10 cellular contexts compared by ENCODE assay signal in genomic region chr6:33116881-33117711, GRCh38. TPM values are rescaled to one million over a fixed set of nuclear protein-coding genes. Genes with fewer than 3 reads are reported as not detected.
DNase-seq lines count a peak whose midpoint lies in the region; FAIRE-seq and TF ChIP-seq lines count a peak whose summit lies in the region.
"Had no signal": no experiment of that assay in that cellular context is flagged by ENCODE, and none has a peak within 500 bp of the region (broad histone marks: within the 10 kb centered on the region; RNA-seq: fewer than 3 reads in every experiment).

No MANE protein-coding gene starts in this region.

- no peak overlapping the region for H3K4me3 ChIP-seq in endothelial cell of umbilical vein (replicated peaks in 1 of 3; ENCODE audit: insufficient read depth in 1 of 3, low read depth in 1 of 3, low read length in 3 of 3)
- H3K4me3 ChIP-seq in trophoblast cell (ENCODE audit: low read depth, low read length), result peak overlapping the region; percentile 31
- H3K4me3 ChIP-seq: SK-N-MC had no signal

- no peak overlapping the region for H4K12ac ChIP-seq in trophoblast cell (ENCODE audit: low read depth, low read length)

- no peaks in the 10 kb centered on the region for H4K20me1 ChIP-seq in endothelial cell of umbilical vein (replicated peaks; ENCODE audit: control insufficient read depth, extremely low read depth, insufficient read depth, low read length)

- peak overlapping the region; percentile 23 for H3K4me3 Mint-ChIP-seq in T-helper 2 cell treated with Interferon-gamma antibody and Interleukin-4, amounts not matched to agents 5 μg/mL and 100 μg/mL, for 36 hours
- peak overlapping the region in 1 of 2 donors; percentile 80 for H3K4me3 Mint-ChIP-seq in CD14-positive monocyte

- intact Hi-C loops in endothelial cell of umbilical vein (cut with micrococcal nuclease), result no loop called here
- intact Hi-C loops in CD14-positive monocyte (cut with micrococcal nuclease), result loop anchor here in 1 of 2 donors (5.0 kb wide), 1 partner anchor 130 kb away; no protein-coding TSS in a partner anchor

- H3K18ac ChIP-seq in trophoblast cell (ENCODE audit: low read length), result no peak overlapping the region

- no peaks in the 10 kb centered on the region for H3K9me3 Mint-ChIP-seq in T-helper 2 cell treated with Interferon-gamma antibody and Interleukin-4, amounts not matched to agents 5 μg/mL and 100 μg/mL, for 36 hours
- peaks cover 0 to 8% (median 5%) of the 10 kb centered on the region in 7 donors for H3K9me3 Mint-ChIP-seq in CD14-positive monocyte

- H2AFZ ChIP-seq in endothelial cell of umbilical vein (ENCODE audit: low read depth, low read length), result no peak overlapping the region
- no peak overlapping the region for H2AFZ ChIP-seq in trophoblast cell (ENCODE audit: insufficient read depth, low read length, poor library complexity)

- H3K9ac ChIP-seq in endothelial cell of umbilical vein (replicated peaks; ENCODE audit: extremely low read depth, insufficient read depth, low read length) (no peak overlapping the region), trophoblast cell (ENCODE audit: low read length) (peak overlapping the region; percentile 54)

- H3K9me1 ChIP-seq in endothelial cell of umbilical vein (replicated peaks; ENCODE audit: control insufficient read depth, extremely low read depth, insufficient read depth, low read length), result no peaks in the 10 kb centered on the region

- H3K4me1 ChIP-seq in endothelial cell of umbilical vein (ENCODE audit: control insufficient read depth, extremely low read depth, insufficient read depth, low read length) (no peaks in the 10 kb centered on the region), trophoblast cell (ENCODE audit: control insufficient read depth in 1 of 2, insufficient read depth in 2 of 2, low read length in 2 of 2) (peaks cover 11 to 15% of the 10 kb centered on the region in 2 experiments)
- H3K4me1 ChIP-seq: foreskin keratinocyte had no signal

- H3K4ac ChIP-seq in trophoblast cell (ENCODE audit: low read depth, low read length), result no peak overlapping the region

- DNase-seq in T-helper 2 cell treated with Interferon-gamma antibody and Interleukin-4, amounts not matched to agents 5 μg/mL and 100 μg/mL, for 36 hours (ENCODE audit: low spot score), result no peak
- no peak for DNase-seq in T-helper 2 cell
- DNase-seq in NCI-H2227 treated with DMSO at 0.1 percent for 48 hours (lab: John Stamatoyannopoulos, UW), result peak; percentile 41
- no peak for DNase-seq in endothelial cell of umbilical vein (ENCODE audit: low read depth, low spot score)
- DNase-seq in trophoblast cell, result no peak
- no peak for DNase-seq in stimulated activated naive CD4-positive, alpha-beta T cell (lab: John Stamatoyannopoulos, UW)
- DNase-seq in KG1 (lab: John Stamatoyannopoulos, UW), result no peak
- no peak for DNase-seq in CD14-positive monocyte (ENCODE audit: low spot score)
- DNase-seq: foreskin keratinocyte had no signal

- peaks cover 87% of the 10 kb centered on the region for H3K27me3 Mint-ChIP-seq in T-helper 2 cell treated with Interferon-gamma antibody and Interleukin-4, amounts not matched to agents 5 μg/mL and 100 μg/mL, for 36 hours (ENCODE audit: low read depth)
- peaks cover 23 to 35% (median 34%) of the 10 kb centered on the region in 3 donors for H3K27me3 Mint-ChIP-seq in CD14-positive monocyte (ENCODE audit: low read depth in 3 of 3)

- no peaks in the 10 kb centered on the region for H3K36me3 Mint-ChIP-seq in T-helper 2 cell treated with Interferon-gamma antibody and Interleukin-4, amounts not matched to agents 5 μg/mL and 100 μg/mL, for 36 hours (ENCODE audit: low read depth)
- peaks cover 5 to 9% of the 10 kb centered on the region in 2 donors for H3K36me3 Mint-ChIP-seq in CD14-positive monocyte

- peaks cover 52 to 56% of the 10 kb centered on the region in 2 experiments for H3K27me3 ChIP-seq in endothelial cell of umbilical vein (ENCODE audit: control insufficient read depth in 2 of 2, insufficient read depth in 2 of 2, low read length in 2 of 2)
- H3K27me3 ChIP-seq in trophoblast cell (ENCODE audit: insufficient read depth, low read length), result peaks cover 7% of the 10 kb centered on the region

- no peak overlapping the region for H3K14ac ChIP-seq in trophoblast cell (ENCODE audit: low read length)

- no peaks in the 10 kb centered on the region for H3K79me1 ChIP-seq in trophoblast cell (ENCODE audit: low read length)

- H2BK5ac ChIP-seq in trophoblast cell (ENCODE audit: low read depth, low read length, poor library complexity), result no peak overlapping the region

- no CpG with 5 or more reads among the region's 31 CpGs for WGBS in trophoblast cell (ENCODE audit: extremely low coverage, insufficient coverage, insufficient read length)

- no peak overlapping the region for H3K27ac ChIP-seq in endothelial cell of umbilical vein (ENCODE audit: insufficient read depth, low read depth, low read length)
- no peak overlapping the region for H3K27ac ChIP-seq in trophoblast cell (ENCODE audit: low read depth, low read length)
- H3K27ac ChIP-seq: foreskin keratinocyte, SK-N-MC had no signal

- POLR2A ChIA-PET in endothelial cell of umbilical vein (lab: Charles Lee), result no interaction called here

- H3K23ac ChIP-seq in trophoblast cell (ENCODE audit: low read length), result no peak overlapping the region

- no peak for TF ChIP-seq POLR2A in endothelial cell of umbilical vein (IDR thresholded peaks at IDR 0.05; ENCODE audit: low read depth, low read length)

- H3K79me2 ChIP-seq in endothelial cell of umbilical vein (ENCODE audit: control insufficient read depth, insufficient read depth, low read length) (no peaks in the 10 kb centered on the region), trophoblast cell (ENCODE audit: control insufficient read depth, insufficient read depth, low read length, poor library complexity) (no peaks in the 10 kb centered on the region)

- H3K4me1 Mint-ChIP-seq in T-helper 2 cell treated with Interferon-gamma antibody and Interleukin-4, amounts not matched to agents 5 μg/mL and 100 μg/mL, for 36 hours (ENCODE audit: low read depth), result peaks cover 15% of the 10 kb centered on the region
- H3K4me1 Mint-ChIP-seq in CD14-positive monocyte, result peaks cover 54% of the 10 kb centered on the region

- BruUV-seq in endothelial cell of umbilical vein (replicated peaks; lab: Mats Ljungman, UMichigan), result no TSS peak

- no peaks in the 10 kb centered on the region for H3K36me3 ChIP-seq in endothelial cell of umbilical vein (ENCODE audit: control insufficient read depth in 2 of 2, extremely low read depth in 1 of 2, insufficient read depth in 2 of 2, low read length in 2 of 2)
- H3K36me3 ChIP-seq in trophoblast cell (ENCODE audit: control insufficient read depth in 1 of 2, insufficient read depth in 2 of 2, low read length in 2 of 2), result no peaks in the 10 kb centered on the region

- H3K4me2 ChIP-seq in endothelial cell of umbilical vein (ENCODE audit: insufficient read depth, low read length) (no peak overlapping the region), trophoblast cell (ENCODE audit: low read length) (peak overlapping the region; percentile 48)

- no peak overlapping the region for H2BK120ac ChIP-seq in trophoblast cell (ENCODE audit: insufficient read depth, low read length, poor library complexity)

- FAIRE-seq in endothelial cell of umbilical vein (lab: Jason Lieb, UNC), result no peak

- H3K9me3 ChIP-seq in endothelial cell of umbilical vein (replicated peaks; ENCODE audit: control insufficient read depth, insufficient read depth, low read length) (no peaks in the 10 kb centered on the region), trophoblast cell (ENCODE audit: insufficient read depth, low read depth, low read length) (no peaks in the 10 kb centered on the region)

- H2BK12ac ChIP-seq in trophoblast cell (ENCODE audit: low read length), result no peak overlapping the region

- H4K8ac ChIP-seq in trophoblast cell (ENCODE audit: low read depth, low read length), result no peak overlapping the region

- no peak overlapping the region for H4K91ac ChIP-seq in trophoblast cell (ENCODE audit: low read depth, low read length)

- H2AK5ac ChIP-seq in trophoblast cell (ENCODE audit: low read length), result no peak overlapping the region

- TF ChIP-seq CTCF in endothelial cell of umbilical vein (IDR thresholded peaks at IDR 0.05; ENCODE audit: extremely low read depth in 1 of 2, insufficient read depth in 1 of 2, low read depth in 1 of 2, low read length in 2 of 2) (no peak), CD14-positive monocyte (IDR thresholded peaks at IDR 0.05) (no peak)

- H3K27ac Mint-ChIP-seq in T-helper 2 cell treated with Interferon-gamma antibody and Interleukin-4, amounts not matched to agents 5 μg/mL and 100 μg/mL, for 36 hours, result no peak overlapping the region
- no peak overlapping the region for H3K27ac Mint-ChIP-seq in CD14-positive monocyte

- dilution Hi-C loops in endothelial cell of umbilical vein (cut with MboI; ENCODE audit: extremely low pct_ligation_motif_present, low sequenced_read_pairs), result no loop called here

- CTCF ChIA-PET in endothelial cell of umbilical vein (lab: Charles Lee), result interaction anchor here (0.6 to 2.2 kb wide), 8 partner anchors 9 to 131 kb away, joined by 3 to 15 read pairs (median 4); no protein-coding TSS in a partner anchor

RNA-seq across cellular contexts. Expression of gene HLA-DPB1, which starts 41.3 kb away (rescaled TPM):
- 2.3 and 19.1 TPM in 2 replicates for total RNA-seq in endothelial cell of umbilical vein
- polyA plus RNA-seq in endothelial cell of umbilical vein (26.1 and 38.0 TPM in 2 replicates), CD14-positive monocyte (100 to 1,000 TPM; 569 to 682 TPM)
- polyA plus RNA-seq in endothelial cell of umbilical vein (2011; cell fraction: cytosol; rRNA removed), result 42.6 and 45.6 TPM in 2 replicates
- polyA plus RNA-seq in endothelial cell of umbilical vein (2011; cell fraction: nucleus; rRNA removed), result 16.7 and 18.2 TPM in 2 replicates
- polyA plus RNA-seq in endothelial cell of umbilical vein (2012), result 9.2 and 9.8 TPM in 2 replicates
- polyA minus RNA-seq in endothelial cell of umbilical vein, result 18.1 and 19.0 TPM in 2 replicates
- polyA minus RNA-seq in endothelial cell of umbilical vein (2011; cell fraction: cytosol; rRNA and poly(A)+ RNA removed), result not detected
- polyA minus RNA-seq in endothelial cell of umbilical vein (2011; cell fraction: nucleus; rRNA and poly(A)+ RNA removed), result 4.7 and 6.9 TPM in 2 replicates
- 13.8 and 14.0 TPM in 2 replicates for polyA plus RNA-seq in trophoblast cell (2013)
- polyA plus RNA-seq: foreskin keratinocyte had no signal

RNA-seq across cellular contexts. Expression of gene HLA-DPA1, which starts 43.6 kb away (rescaled TPM):
- total RNA-seq in endothelial cell of umbilical vein, result 11.4 TPM in 1 of 2 replicates, not detected in the other
- polyA plus RNA-seq in endothelial cell of umbilical vein, result 18.9 and 23.2 TPM in 2 replicates
- polyA plus RNA-seq in endothelial cell of umbilical vein (2011; cell fraction: cytosol; rRNA removed), result 11.8 and 15.9 TPM in 2 replicates
- 5.7 and 7.1 TPM in 2 replicates for polyA plus RNA-seq in endothelial cell of umbilical vein (2011; cell fraction: nucleus; rRNA removed)
- 4.5 and 5.6 TPM in 2 replicates for polyA plus RNA-seq in endothelial cell of umbilical vein (2012)
- 9.4 and 17.6 TPM in 2 replicates for polyA minus RNA-seq in endothelial cell of umbilical vein
- polyA minus RNA-seq in endothelial cell of umbilical vein (2011; cell fraction: cytosol; rRNA and poly(A)+ RNA removed), result not detected
- 1.5 and 4.9 TPM in 2 replicates for polyA minus RNA-seq in endothelial cell of umbilical vein (2011; cell fraction: nucleus; rRNA and poly(A)+ RNA removed)
- 4.8 and 5.8 TPM in 2 replicates for polyA plus RNA-seq in trophoblast cell (2013)
- 100 to 1,000 TPM; 578 to 796 TPM for polyA plus RNA-seq in CD14-positive monocyte

Comparison
In these comparisons a context has a peak if more than half of its experiments do, and no peak if none do; other contexts are left out.
1. RNA of gene HLA-DPB1, which starts 41.3 kb away (polyA plus RNA-seq): 569 to 682 TPM in CD14-positive monocyte; 9.2 to 45.6 TPM in endothelial cell of umbilical vein; every median in the first group is over 10 times any median in the second.
2. RNA of gene HLA-DPA1, which starts 43.6 kb away (polyA plus RNA-seq): 578 to 796 TPM in CD14-positive monocyte; 4.5 to 23.2 TPM in endothelial cell of umbilical vein; every median in the first group is over 10 times any median in the second.